8 cellular contexts compared by ENCODE assay signal in genomic region chr2:219041252-219041651, GRCh38. TPM values are rescaled to one million over a fixed set of nuclear protein-coding genes. Genes with fewer than 3 reads are reported as not detected.
A peak's percentile ranks its signal among the peaks of the same experiment; 100 is the strongest.
DNase-seq lines count a peak whose midpoint lies in the region; TF ChIP-seq lines count a peak whose summit lies in the region.

Gene CFAP65 (minus strand): TSS chr2:219041516. CDS start chr2:219039048, 2,468 bp downstream.

- no peaks in the 10 kb centered on the region for H3K9me2 ChIP-seq in PC-9 (ENCODE audit: insufficient read depth)

- POLR2A ChIA-PET in PC-9 (lab: Charles Lee; ENCODE audit: unreplicated experiment): no interaction called here

- peak within 1 kb of the TSS; percentile 41 for H3K4me3 Mint-ChIP-seq in dendritic cell treated with granulocyte-macrophage colony-stimulating factor and Interleukin-4, amounts not matched to agents 40 ng/mL and 50 ng/mL, for 4 days

- no peak within 1 kb of the TSS for H3K27ac Mint-ChIP-seq in dendritic cell treated with granulocyte-macrophage colony-stimulating factor and Interleukin-4, amounts not matched to agents 40 ng/mL and 50 ng/mL, for 4 days

- no peaks in the 10 kb centered on the region for H3K4me1 ChIP-seq in PC-9 (replicated peaks; ENCODE audit: insufficient read depth)

- peak within 1 kb of the TSS; percentile 48 for H3K4me2 ChIP-seq in PC-9

- H3K9me3 ChIP-seq in PC-9 (ENCODE audit: insufficient read depth, low read depth): no peaks in the 10 kb centered on the region

- H3K9me3 Mint-ChIP-seq in dendritic cell treated with granulocyte-macrophage colony-stimulating factor and Interleukin-4, amounts not matched to agents 40 ng/mL and 50 ng/mL, for 4 days: no peaks in the 10 kb centered on the region

- in situ Hi-C loops in GM13976 (cut with MboI; ENCODE audit: low sequenced_read_pairs, unreplicated experiment): loop anchor here (25.0 kb wide), 1 partner anchor 271 kb away; the partner anchor contains the start of gene PTPRN

- peaks cover 71% of the 10 kb centered on the region for H3K27me3 Mint-ChIP-seq in dendritic cell treated with granulocyte-macrophage colony-stimulating factor and Interleukin-4, amounts not matched to agents 40 ng/mL and 50 ng/mL, for 4 days

- intact Hi-C loops in PC-9 (cut with micrococcal nuclease; ENCODE audit: unreplicated experiment): no loop called here
- intact Hi-C loops in dendritic cell treated with granulocyte-macrophage colony-stimulating factor and Interleukin-4, amounts not matched to agents 40 ng/mL and 50 ng/mL, for 4 days (cut with micrococcal nuclease): no loop called here

- no peak within 1 kb of the TSS for H2AFZ ChIP-seq in PC-9

- no peak within 1 kb of the TSS for H3K27ac ChIP-seq in PC-9

- TF ChIP-seq CTCF in PC-9 (conservative IDR thresholded peaks at IDR 0.05) (no peak), GM13976 (IDR thresholded peaks at IDR 0.05; ENCODE audit: borderline replicate concordance, control extremely low read depth, extremely low read depth, insufficient read depth, missing control alignments) (no peak)

- peak within 1 kb of the TSS; percentile 43; the same call in 1 of the 2 replicates for H3K4me3 ChIP-seq in PC-9

- no TSS peak for BruUV-seq in PC-9 (replicated peaks; lab: Mats Ljungman, UMichigan)

- H3K36me3 Mint-ChIP-seq in dendritic cell treated with granulocyte-macrophage colony-stimulating factor and Interleukin-4, amounts not matched to agents 40 ng/mL and 50 ng/mL, for 4 days (ENCODE audit: low read depth): no peaks in the 10 kb centered on the region

- CTCF ChIA-PET in PC-9 (lab: Charles Lee): no interaction called here

- peaks cover 6% of the 10 kb centered on the region for H3K4me1 Mint-ChIP-seq in dendritic cell treated with granulocyte-macrophage colony-stimulating factor and Interleukin-4, amounts not matched to agents 40 ng/mL and 50 ng/mL, for 4 days (ENCODE audit: low read depth)

- no peaks in the 10 kb centered on the region for H3F3A ChIP-seq in PC-9 (ENCODE audit: insufficient read depth, low read depth)

- no peaks in the 10 kb centered on the region for H3K79me2 ChIP-seq in PC-9 (ENCODE audit: low read depth)

- no peaks in the 10 kb centered on the region for H3K36me3 ChIP-seq in PC-9 (ENCODE audit: low read depth)

- peaks cover 65% of the 10 kb centered on the region for H3K27me3 ChIP-seq in PC-9 (ENCODE audit: insufficient read depth, low read depth)

- DNase-seq in activated CD4-positive, alpha-beta T cell treated with anti-CD3 and anti-CD28 coated beads for 48 hours: peak; percentile 61
- DNase-seq in activated CD4-positive, alpha-beta T cell treated with anti-CD3 and anti-CD28 coated beads for 4 hours: no peak
- DNase-seq in PC-9 (no peak), middle frontal gyrus (ENCODE audit: extremely low spot score, low spot score) (peak; percentile 22), T-helper 1 cell (no peak), NCI-H1436 treated with DMSO at 0.1 percent for 48 hours (lab: John Stamatoyannopoulos, UW) (no peak), GM13976 (ENCODE audit: low spot score) (no peak)

- no peaks in the 10 kb centered on the region for H4K20me1 ChIP-seq in PC-9 (ENCODE audit: insufficient read depth)

RNA-seq across cellular contexts. Expression of gene CFAP65, which starts in this region (rescaled TPM):
- not detected in 2 replicates for total RNA-seq in PC-9 (2021)

Comparison
In these comparisons a context has a peak if more than half of its experiments do, and no peak if none do; other contexts are left out.
1. DNase-seq: peak in activated CD4-positive, alpha-beta T cell treated with anti-CD3 and anti-CD28 coated beads for 48 hours (single experiment) and middle frontal gyrus (single experiment); none in activated CD4-positive, alpha-beta T cell treated with anti-CD3 and anti-CD28 coated beads for 4 hours (0 of 2), PC-9 (0 of 2), T-helper 1 cell (0 of 5), NCI-H1436 treated with DMSO at 0.1 percent for 48 hours (single experiment) and GM13976 (single experiment).